8 cellular contexts compared by ENCODE assay signal in the genomic region with DNA sequence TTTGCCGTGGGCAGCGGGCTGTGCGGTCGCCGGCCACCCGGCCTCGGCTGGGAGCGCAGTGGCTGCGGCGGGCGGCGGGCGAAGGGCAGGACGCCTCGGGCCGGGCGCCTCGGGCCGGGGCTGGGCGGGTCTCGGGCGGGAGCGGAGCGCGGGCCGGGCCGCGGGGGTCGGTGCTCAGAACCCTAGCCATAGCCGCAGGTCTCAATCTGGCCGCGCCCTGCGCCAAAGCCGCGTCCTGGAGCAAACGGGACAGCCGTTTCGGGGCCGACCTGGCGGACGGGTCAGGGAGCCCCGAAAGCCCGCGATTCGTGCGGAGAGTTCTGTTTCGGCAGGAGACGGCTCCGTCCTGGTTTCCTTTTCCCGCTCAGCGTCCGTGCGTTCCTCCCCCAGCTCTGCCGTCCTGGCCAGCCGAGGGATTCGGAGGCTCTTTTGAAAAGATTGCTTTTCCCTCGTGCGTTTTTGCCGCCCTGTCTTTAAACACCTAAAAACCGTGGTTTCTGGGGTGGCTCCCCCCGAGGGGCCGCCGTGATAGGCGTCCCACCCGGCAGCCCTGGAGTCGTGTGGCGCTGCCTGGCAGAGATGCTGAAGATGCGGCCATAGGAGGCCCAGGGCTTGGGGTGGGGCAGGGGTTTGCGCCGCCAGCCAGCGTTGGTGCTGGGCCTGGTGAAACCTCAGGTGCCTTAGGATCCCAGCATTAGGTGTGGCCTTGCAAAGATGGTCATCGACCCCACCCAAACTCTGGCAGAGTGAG. TPM values are rescaled to one million over a fixed set of nuclear protein-coding genes. Genes with fewer than 3 reads are reported as not detected.
DNase-seq lines count a peak whose midpoint lies in the region; ATAC-seq and TF ChIP-seq lines count a peak whose summit lies in the region.

No MANE protein-coding gene starts in this region.

- no peaks in the 10 kb centered on the region for H3K36me3 Mint-ChIP-seq in activated CD4-positive, alpha-beta T cell treated with anti-CD3 and anti-CD28 coated beads, Interleukin-2, amount 10 ng/mL, durations not matched to agents 7 days and 5 days (ENCODE audit: low read depth)

- peaks cover 31% of the 10 kb centered on the region for H3K27me3 Mint-ChIP-seq in activated CD4-positive, alpha-beta T cell treated with anti-CD3 and anti-CD28 coated beads, Interleukin-2, amount 10 ng/mL, durations not matched to agents 7 days and 5 days

- peak overlapping the region; percentile 26 for H3K4me3 ChIP-seq in astrocyte of the cerebellum (ENCODE audit: low read depth, low read length)
- peak overlapping the region; percentile 62 for H3K4me3 ChIP-seq in thoracic aorta

- DNase-seq in activated CD4-positive, alpha-beta T cell treated with anti-CD3 and anti-CD28 coated beads, Interleukin-2, amount 10 ng/mL, durations not matched to agents 7 days and 5 days = no peak
- DNase-seq in activated CD4-positive, alpha-beta T cell treated with anti-CD3 and anti-CD28 coated beads, Interleukin-2, amount 50 U/mL, for 4 hours = no peak
- no peak for DNase-seq in astrocyte of the cerebellum (ENCODE audit: low read depth)
- peak; percentile 34 for DNase-seq in left kidney (ENCODE audit: low read depth, low spot score)
- DNase-seq in thoracic aorta (ENCODE audit: low spot score) = no peak
- DNase-seq in DMS114 treated with DMSO at 0.1 percent for 48 hours (lab: John Stamatoyannopoulos, UW; ENCODE audit: unreplicated experiment) = no peak
- DNase-seq in pons (ENCODE audit: low spot score) = no peak

- H3K27ac Mint-ChIP-seq in activated CD4-positive, alpha-beta T cell treated with anti-CD3 and anti-CD28 coated beads, Interleukin-2, amount 10 ng/mL, durations not matched to agents 7 days and 5 days = no peak overlapping the region

- H3K27me3 ChIP-seq in thoracic aorta (replicated peaks; ENCODE audit: insufficient read depth) = no peaks in the 10 kb centered on the region

- H3K4me1 Mint-ChIP-seq in activated CD4-positive, alpha-beta T cell treated with anti-CD3 and anti-CD28 coated beads, Interleukin-2, amount 10 ng/mL, durations not matched to agents 7 days and 5 days = peaks cover 5% of the 10 kb centered on the region

- H3K9me3 Mint-ChIP-seq in activated CD4-positive, alpha-beta T cell treated with anti-CD3 and anti-CD28 coated beads, Interleukin-2, amount 10 ng/mL, durations not matched to agents 7 days and 5 days = no peaks in the 10 kb centered on the region

- H3K4me3 Mint-ChIP-seq in activated CD4-positive, alpha-beta T cell treated with anti-CD3 and anti-CD28 coated beads, Interleukin-2, amount 10 ng/mL, durations not matched to agents 7 days and 5 days = peak overlapping the region; percentile 67

- H3K36me3 ChIP-seq in thoracic aorta = no peaks in the 10 kb centered on the region

- no peak for TF ChIP-seq CTCF in astrocyte of the cerebellum (IDR thresholded peaks at IDR 0.05; ENCODE audit: low read depth, low read length, missing control alignments)
- no peak for TF ChIP-seq CTCF in thoracic aorta (IDR thresholded peaks at IDR 0.05)

- H3K9me3 ChIP-seq in thoracic aorta = no peaks in the 10 kb centered on the region

- in situ Hi-C loops in astrocyte of the cerebellum (cut with HindIII; ENCODE audit: low sequenced_read_pairs) = no loop called here

- peaks cover 0 to 11% of the 10 kb centered on the region in 2 donors for H3K4me1 ChIP-seq in thoracic aorta (ENCODE audit: control insufficient read depth in 1 of 2, low read depth in 2 of 2)

- no peak for ATAC-seq in thoracic aorta (ENCODE audit: insufficient number of reproducible peaks, low FRiP score, low read depth)
- ATAC-seq in HG03460 (IDR thresholded peaks at IDR 0.05; ENCODE audit: unreplicated experiment) = no peak

- POLR2A ChIA-PET in activated CD4-positive, alpha-beta T cell treated with anti-CD3 and anti-CD28 coated beads, Interleukin-2, amount 10 ng/mL, durations not matched to agents 7 days and 5 days (lab: Charles Lee) = no interaction called here

- no peak overlapping the region for H3K27ac ChIP-seq in thoracic aorta

- CTCF ChIA-PET in activated CD4-positive, alpha-beta T cell treated with anti-CD3 and anti-CD28 coated beads, Interleukin-2, amount 10 ng/mL, durations not matched to agents 7 days and 5 days (lab: Charles Lee) = interaction anchor here (1.4 to 2.3 kb wide), 3 partner anchors 8 to 17 kb away, joined by 3 to 5 read pairs (median 4); no protein-coding TSS in a partner anchor

RNA-seq across cellular contexts. Expression of a gene that starts 0.7 kb away (rescaled TPM):
- under 1 TPM; 0.10 TPM for total RNA-seq in activated CD4-positive, alpha-beta T cell treated with anti-CD3 and anti-CD28 coated beads, Interleukin-2, amount 10 ng/mL, durations not matched to agents 7 days and 5 days
- under 1 TPM in 1 of 2 donors, not detected in 1; 0.14 TPM for total RNA-seq in thoracic aorta
